9 cellular contexts compared by ENCODE assay signal in the genomic region with DNA sequence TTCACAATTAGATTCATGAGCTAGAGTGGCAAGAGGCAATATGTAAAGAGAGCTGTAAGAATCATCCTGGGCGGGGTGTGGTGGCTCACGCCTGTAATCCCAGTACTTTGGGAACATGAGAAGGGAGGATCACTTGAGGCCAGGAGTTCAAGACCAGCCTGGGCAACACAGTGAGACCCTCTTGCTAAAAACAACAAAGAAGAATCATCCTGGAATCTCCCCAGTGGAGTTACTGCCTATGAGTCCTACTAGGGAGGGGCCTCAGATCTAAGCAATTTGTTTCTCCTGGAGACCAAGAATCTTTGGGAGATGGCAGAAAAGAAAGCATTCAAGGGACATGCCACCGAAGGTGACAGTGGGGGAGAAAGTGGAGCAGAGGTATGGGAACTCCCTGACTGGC.
A peak's percentile ranks its signal among the peaks of the same experiment; 100 is the strongest.
DNase-seq lines count a peak whose midpoint lies in the region; ATAC-seq, FAIRE-seq and TF ChIP-seq lines count a peak whose summit lies in the region.
"Had no signal": no experiment of that assay in that cellular context is flagged by ENCODE, and none has a peak within 500 bp of the region (broad histone marks: within the 10 kb centered on the region; RNA-seq: fewer than 3 reads in every experiment).

No MANE protein-coding gene starts in this region.

- no peak overlapping the region for H3K4me3 ChIP-seq in keratinocyte (ENCODE audit: control insufficient read depth in 2 of 3, extremely low read depth in 1 of 3, insufficient read depth in 2 of 3, low read depth in 1 of 3, low read length in 3 of 3)
- no peak overlapping the region for H3K4me3 ChIP-seq in smooth muscle cell
- H3K4me3 ChIP-seq: neural progenitor cell had no signal

- H3K4me1 ChIP-seq in H9 (ENCODE audit: insufficient read depth, low read length) (no peaks in the 10 kb centered on the region), keratinocyte (ENCODE audit: control insufficient read depth, extremely low read depth, insufficient read depth, low read length) (peaks cover 45% of the 10 kb centered on the region), smooth muscle cell (ENCODE audit: low read depth) (peaks cover 17% of the 10 kb centered on the region)
- H3K4me1 ChIP-seq: neural progenitor cell had no signal

- no peak overlapping the region for H3K56ac ChIP-seq in H9 (ENCODE audit: insufficient read length, low read depth, low read length)

- no peak overlapping the region for H2BK12ac ChIP-seq in H9 (ENCODE audit: insufficient read length, low read depth, low read length)

- H3K36me3 ChIP-seq in keratinocyte (ENCODE audit: control insufficient read depth in 2 of 2, extremely low read depth in 1 of 2, insufficient read depth in 2 of 2, low read length in 2 of 2) (peaks cover 17 to 23% of the 10 kb centered on the region in 2 experiments), smooth muscle cell (ENCODE audit: low read depth) (no peaks in the 10 kb centered on the region)
- H3K36me3 ChIP-seq: neural progenitor cell had no signal

- H3K18ac ChIP-seq in H9 (ENCODE audit: insufficient read length, low read depth, low read length), result no peak overlapping the region

- H2BK15ac ChIP-seq in H9 (ENCODE audit: low read depth, low read length), result no peak overlapping the region

- peaks cover 2 to 17% (median 6%) of the 10 kb centered on the region in 3 experiments; a peak in 6 of 7 replicates for H3K36me3 Mint-ChIP-seq in H9 (ENCODE audit: insufficient read depth in 1 of 3, low read depth in 3 of 3)
- peaks cover 31% of the 10 kb centered on the region for H3K36me3 Mint-ChIP-seq in brain
- H3K36me3 Mint-ChIP-seq in activated CD4-positive, alpha-beta memory T cell treated with anti-CD3 and anti-CD28 coated beads, Interleukin-2, amount 10 ng/mL, durations not matched to agents 7 days and 5 days (ENCODE audit: low read depth), result peaks cover 39% of the 10 kb centered on the region

- H3K9ac ChIP-seq in H9 (ENCODE audit: extremely low read depth, insufficient read length, low read length) (no peak overlapping the region), keratinocyte (ENCODE audit: control insufficient read depth, extremely low read depth, insufficient read depth, low read length) (no peak overlapping the region), smooth muscle cell (ENCODE audit: low read depth) (peak overlapping the region; percentile 43)
- H3K9ac ChIP-seq: neural progenitor cell had no signal

- no peak overlapping the region for H2BK20ac ChIP-seq in H9 (ENCODE audit: low read depth, low read length, poor library complexity, severe bottlenecking)

- H2AK5ac ChIP-seq in H9 (ENCODE audit: insufficient read length, low read length), result no peak overlapping the region

- WGBS in H9 (ENCODE audit: extremely low coverage, insufficient read length, low lambda C conversion rate), result no CpG with 5 or more reads among the region's 3 CpGs
- 91% methylated on average over 3 of the region's 3 CpGs for WGBS in smooth muscle cell (ENCODE audit: low lambda C conversion rate)

- FAIRE-seq in keratinocyte (lab: Jason Lieb, UNC) (no peak), GM12891 (lab: Jason Lieb, UNC) (no peak)

- H3K9me1 ChIP-seq in keratinocyte (ENCODE audit: control insufficient read depth, extremely low read depth, insufficient read depth, low read length), result peaks cover 3% of the 10 kb centered on the region

- H3K27ac ChIP-seq in H9 (ENCODE audit: insufficient read length, low read depth, low read length), result no peak overlapping the region
- peak overlapping the region; percentile 36 for H3K27ac ChIP-seq in keratinocyte (ENCODE audit: control insufficient read depth, insufficient read depth, low read length)
- H3K27ac ChIP-seq in smooth muscle cell (ENCODE audit: low read depth), result peak overlapping the region; percentile 99
- H3K27ac ChIP-seq: neural progenitor cell had no signal

- no peak overlapping the region for H3K23ac ChIP-seq in H9 (ENCODE audit: insufficient read length, low read depth, low read length)

- peaks cover 24% of the 10 kb centered on the region for H3F3A ChIP-seq in smooth muscle cell (ENCODE audit: low read depth)

- ATAC-seq in HG03196 (IDR thresholded peaks at IDR 0.05; ENCODE audit: unreplicated experiment), result no peak

- H3K9me3 Mint-ChIP-seq in H9, result no peaks in the 10 kb centered on the region
- no peaks in the 10 kb centered on the region for H3K9me3 Mint-ChIP-seq in brain
- H3K9me3 Mint-ChIP-seq in activated CD4-positive, alpha-beta memory T cell treated with anti-CD3 and anti-CD28 coated beads, Interleukin-2, amount 10 ng/mL, durations not matched to agents 7 days and 5 days, result no peaks in the 10 kb centered on the region
- H3K9me3 Mint-ChIP-seq: neural progenitor cell had no signal

- H3K27me3 Mint-ChIP-seq in H9 (ENCODE audit: low read depth) (no peaks in the 10 kb centered on the region), brain (no peaks in the 10 kb centered on the region)
- H3K27me3 Mint-ChIP-seq in activated CD4-positive, alpha-beta memory T cell treated with anti-CD3 and anti-CD28 coated beads, Interleukin-2, amount 10 ng/mL, durations not matched to agents 7 days and 5 days, result no peaks in the 10 kb centered on the region

- H3K14ac ChIP-seq in H9 (ENCODE audit: insufficient read depth, low read length), result no peak overlapping the region

- TF ChIP-seq POLR2A in GM12891 (IDR thresholded peaks at IDR 0.05; ENCODE audit: low read depth, low read length), result no peak

- no peak for TF ChIP-seq CTCF in H9 (conservative IDR thresholded peaks at IDR 0.05)
- TF ChIP-seq CTCF in brain (conservative IDR thresholded peaks at IDR 0.05), result no peak
- TF ChIP-seq CTCF in keratinocyte (optimal IDR thresholded peaks at IDR 0.05 in 1 of 3, IDR thresholded peaks at IDR 0.05 in 1 of 3, conservative IDR thresholded peaks at IDR 0.05 in 1 of 3; ENCODE audit: extremely low read depth in 1 of 3, insufficient read depth in 2 of 3, low read length in 3 of 3), result no peak
- TF ChIP-seq CTCF in smooth muscle cell (IDR thresholded peaks at IDR 0.05; ENCODE audit: borderline replicate concordance, insufficient read depth, poor library complexity, severe bottlenecking), result no peak

- H2BK5ac ChIP-seq in H9 (ENCODE audit: insufficient read length, low read length), result no peak overlapping the region

- H3K4me2 ChIP-seq in H9 (ENCODE audit: insufficient read depth, insufficient read length, low read length) (no peak overlapping the region), keratinocyte (ENCODE audit: control insufficient read depth, extremely low read depth, insufficient read depth, low read depth, low read length) (no peak overlapping the region), smooth muscle cell (peak overlapping the region; percentile 42)
- H3K4me2 ChIP-seq: neural progenitor cell had no signal

- dilution Hi-C loops in keratinocyte (cut with MboI; ENCODE audit: extremely low pct_ligation_motif_present, low sequenced_read_pairs), result no loop called here

- H2AFZ ChIP-seq in H9 (ENCODE audit: low read length) (no peak overlapping the region), keratinocyte (ENCODE audit: control insufficient read depth, low read length) (no peak overlapping the region), smooth muscle cell (ENCODE audit: low read depth) (no peak overlapping the region)
- H2AFZ ChIP-seq: neural progenitor cell had no signal

- H4K20me1 ChIP-seq in H9 (ENCODE audit: control insufficient read depth, insufficient read depth, insufficient read length) (no peaks in the 10 kb centered on the region), keratinocyte (ENCODE audit: control insufficient read depth, extremely low read depth, insufficient read depth, low read length) (no peaks in the 10 kb centered on the region), smooth muscle cell (ENCODE audit: low read depth) (peaks cover 7% of the 10 kb centered on the region)

- POLR2A ChIA-PET in activated CD4-positive, alpha-beta memory T cell treated with anti-CD3 and anti-CD28 coated beads, Interleukin-2, amount 10 ng/mL, durations not matched to agents 7 days and 5 days (lab: Charles Lee), result no interaction called here

- no peaks in the 10 kb centered on the region for H3K9me3 ChIP-seq in H9 (ENCODE audit: control insufficient read depth, low read depth, low read length)
- H3K9me3 ChIP-seq in keratinocyte (ENCODE audit: control insufficient read depth, low read depth, low read length), result no peaks in the 10 kb centered on the region
- H3K9me3 ChIP-seq in smooth muscle cell (replicated peaks; ENCODE audit: low read depth), result no peaks in the 10 kb centered on the region

- no peaks in the 10 kb centered on the region for H3K79me2 ChIP-seq in H9 (ENCODE audit: insufficient read depth, low read length)
- no peaks in the 10 kb centered on the region for H3K79me2 ChIP-seq in keratinocyte (ENCODE audit: control insufficient read depth, insufficient read depth, low read length)
- no peaks in the 10 kb centered on the region for H3K79me2 ChIP-seq in smooth muscle cell (ENCODE audit: low read depth)

- H3K4me1 Mint-ChIP-seq in H9, result peaks cover 5 to 16% of the 10 kb centered on the region in 2 experiments
- peaks cover 76% of the 10 kb centered on the region for H3K4me1 Mint-ChIP-seq in brain
- peaks cover 27% of the 10 kb centered on the region for H3K4me1 Mint-ChIP-seq in activated CD4-positive, alpha-beta memory T cell treated with anti-CD3 and anti-CD28 coated beads, Interleukin-2, amount 10 ng/mL, durations not matched to agents 7 days and 5 days

- no peaks in the 10 kb centered on the region for H3K79me1 ChIP-seq in H9 (ENCODE audit: insufficient read depth, low read depth, low read length, poor library complexity, severe bottlenecking)

- CTCF ChIA-PET in activated CD4-positive, alpha-beta memory T cell treated with anti-CD3 and anti-CD28 coated beads, Interleukin-2, amount 10 ng/mL, durations not matched to agents 7 days and 5 days (lab: Charles Lee), result interaction anchor here (0.7 to 1.0 kb wide), 2 partner anchors 30 to 57 kb away, joined by 3 read pairs; no protein-coding TSS in a partner anchor

- no peaks in the 10 kb centered on the region for H3K27me3 ChIP-seq in H9 (ENCODE audit: insufficient read depth, low read length)
- H3K27me3 ChIP-seq in keratinocyte (ENCODE audit: control insufficient read depth, extremely low read depth, insufficient read depth, low read length), result no peaks in the 10 kb centered on the region
- H3K27me3 ChIP-seq in smooth muscle cell (ENCODE audit: low read depth), result no peaks in the 10 kb centered on the region
- H3K27me3 ChIP-seq: neural progenitor cell had no signal

- H3K4me3 Mint-ChIP-seq in H9 (no peak overlapping the region), brain (peak overlapping the region in 4 of 5 experiments; percentile 9 to 69 (median 60))
- no peak overlapping the region for H3K4me3 Mint-ChIP-seq in activated CD4-positive, alpha-beta memory T cell treated with anti-CD3 and anti-CD28 coated beads, Interleukin-2, amount 10 ng/mL, durations not matched to agents 7 days and 5 days
- H3K4me3 Mint-ChIP-seq: neural progenitor cell had no signal

- H3K4ac ChIP-seq in H9 (ENCODE audit: low read depth, low read length), result no peak overlapping the region

- H4K91ac ChIP-seq in H9 (ENCODE audit: insufficient read length, low read depth, low read length), result no peak overlapping the region

- DNase-seq in H9 (no peak), keratinocyte (ENCODE audit: low read depth, low spot score) (no peak), smooth muscle cell (lab: John Stamatoyannopoulos, UW; ENCODE audit: unreplicated experiment) (no peak), GM12891 (ENCODE audit: insufficient read length, low spot score) (no peak)
- DNase-seq in activated CD4-positive, alpha-beta T cell treated with anti-CD3 and anti-CD28 coated beads, Interleukin-2, amount 50 U/mL, for 1 hour, result no peak
- no peak for DNase-seq in activated CD4-positive, alpha-beta memory T cell treated with anti-CD3 and anti-CD28 coated beads, Interleukin-2, amount 10 ng/mL, durations not matched to agents 7 days and 5 days

- H3K23me2 ChIP-seq in H9 (ENCODE audit: insufficient read length, low read depth, low read length, poor library complexity, severe bottlenecking), result no peaks in the 10 kb centered on the region

- no peak overlapping the region for H4K5ac ChIP-seq in H9 (ENCODE audit: insufficient read length, low read depth, low read length)

- H4K8ac ChIP-seq in H9 (replicated peaks; ENCODE audit: insufficient read length, low read depth, low read length), result no peak overlapping the region

- H2BK120ac ChIP-seq in H9 (ENCODE audit: low read depth, low read length, poor library complexity, severe bottlenecking), result no peak overlapping the region

- H3K27ac Mint-ChIP-seq in H9 (0 out of 7 replicates have a peak overlapping the region, but pooled peaks of 2 of the 3 experiments have one; percentile 6 to 33), brain (peak overlapping the region; percentile 71 to 97 (median 89))
- H3K27ac Mint-ChIP-seq in activated CD4-positive, alpha-beta memory T cell treated with anti-CD3 and anti-CD28 coated beads, Interleukin-2, amount 10 ng/mL, durations not matched to agents 7 days and 5 days, result no peak overlapping the region

- no peak overlapping the region for H3T11ph ChIP-seq in H9 (ENCODE audit: low read length)

Comparison
In these comparisons a context has a peak if more than half of its experiments do, and no peak if none do; other contexts are left out.
1. H3K4me3 Mint-ChIP-seq: peak in brain (4 of 5); none in H9 (0 of 2) and activated CD4-positive, alpha-beta memory T cell treated with anti-CD3 and anti-CD28 coated beads, Interleukin-2, amount 10 ng/mL, durations not matched to agents 7 days and 5 days (single experiment).